8 cellular contexts compared by ENCODE assay signal in genomic region chr10:49518982-49519578, GRCh38. TPM values are rescaled to one million over a fixed set of nuclear protein-coding genes. Genes with fewer than 3 reads are reported as not detected.
A peak's percentile ranks its signal among the peaks of the same experiment; 100 is the strongest.
DNase-seq lines count a peak whose midpoint lies in the region; ATAC-seq and TF ChIP-seq lines count a peak whose summit lies in the region.

No MANE protein-coding gene starts in this region.

- no CpG with 5 or more reads among the region's 3 CpGs for WGBS in IMR-90 (ENCODE audit: extremely low coverage in 2 of 2, insufficient read length in 1 of 2), 2 experiments
- 66% methylated on average over 3 of the region's 3 CpGs for WGBS in esophagus muscularis mucosa

- H3K36me3 ChIP-seq in A673 (ENCODE audit: insufficient read depth, low read length, poor library complexity, severe bottlenecking) (no peaks in the 10 kb centered on the region), IMR-90 (ENCODE audit: control insufficient read depth, insufficient read depth, low read length) (peaks cover 10% of the 10 kb centered on the region), esophagus muscularis mucosa (peaks cover 23 to 71% (median 30%) of the 10 kb centered on the region in 4 donors)

- H4K5ac ChIP-seq in IMR-90 (ENCODE audit: low read depth, low read length): no peak overlapping the region

- TF ChIP-seq EP300 in esophagus muscularis mucosa (IDR thresholded peaks at IDR 0.05): no peak

- no peak overlapping the region for H3K4me2 ChIP-seq in IMR-90 (ENCODE audit: low read depth, low read length)

- H4K20me1 ChIP-seq in IMR-90 (ENCODE audit: insufficient read depth, low read length): no peaks in the 10 kb centered on the region

- no peak overlapping the region for H4K8ac ChIP-seq in IMR-90 (ENCODE audit: low read depth in 2 of 2, low read length in 2 of 2)

- H4K91ac ChIP-seq in IMR-90 (ENCODE audit: insufficient read depth, low read depth, low read length): no peak overlapping the region

- TF ChIP-seq CTCF in A673 (conservative IDR thresholded peaks at IDR 0.05; ENCODE audit: low read depth, low read length) (peak; percentile 74), IMR-90 (conservative IDR thresholded peaks at IDR 0.05; ENCODE audit: low read depth, low read length) (peak; percentile 78), esophagus muscularis mucosa (IDR thresholded peaks at IDR 0.05) (peak; percentile 50 to 63 (median 51)), natural killer cell (IDR thresholded peaks at IDR 0.05) (peak; percentile 77)

- H3K9ac ChIP-seq in IMR-90 (ENCODE audit: low read depth, low read length): no peak overlapping the region

- H3K27ac Mint-ChIP-seq in T-helper 17 cell (no peak overlapping the region), natural killer cell (no peak overlapping the region)

- POLR2A ChIA-PET in A673 (lab: Charles Lee; ENCODE audit: low non-redundant PET) (no interaction called here), IMR-90 (lab: Charles Lee; ENCODE audit: unreplicated experiment) (interaction anchor here (0.5 kb wide), 1 partner anchor 106 kb away, joined by 5 read pairs; no protein-coding TSS in a partner anchor)

- H3K9me3 Mint-ChIP-seq in natural killer cell: no peaks in the 10 kb centered on the region

- H3K4me1 Mint-ChIP-seq in T-helper 17 cell: peaks cover 6% of the 10 kb centered on the region
- H3K4me1 Mint-ChIP-seq in natural killer cell: peaks cover 9% of the 10 kb centered on the region in 2 donors

- peak; percentile 78 for TF ChIP-seq RAD21 in IMR-90 (IDR thresholded peaks at IDR 0.05; ENCODE audit: low read length)

- H2BK120ac ChIP-seq in IMR-90 (ENCODE audit: low read depth, low read length): no peak overlapping the region

- TF ChIP-seq POLR2A in IMR-90 (IDR thresholded peaks at IDR 0.05; ENCODE audit: low read depth, low read length) (no peak), esophagus muscularis mucosa (IDR thresholded peaks at IDR 0.05; ENCODE audit: low read depth) (no peak)

- H3K4me3 ChIP-seq in A673 (ENCODE audit: low read depth, low read length, poor library complexity, severe bottlenecking) (no peak overlapping the region), IMR-90 (ENCODE audit: insufficient read depth, low read depth, low read length) (no peak overlapping the region), esophagus muscularis mucosa (no peak overlapping the region)

- H2AK9ac ChIP-seq in IMR-90 (replicated peaks; ENCODE audit: low read depth, low read length, poor library complexity): no peak overlapping the region

- H3K9me3 ChIP-seq in A673 (ENCODE audit: low read depth, low read length, poor library complexity, severe bottlenecking) (no peaks in the 10 kb centered on the region), IMR-90 (ENCODE audit: control insufficient read depth, insufficient read depth, low read length) (no peaks in the 10 kb centered on the region), T-helper 17 cell (ENCODE audit: control insufficient read depth, low read length, poor library complexity, severe bottlenecking) (no peaks in the 10 kb centered on the region), esophagus muscularis mucosa (no peaks in the 10 kb centered on the region)

- H3K56ac ChIP-seq in IMR-90 (ENCODE audit: extremely low read depth, insufficient read depth, low read length): no peak overlapping the region

- no peaks in the 10 kb centered on the region for H3K9me1 ChIP-seq in IMR-90 (ENCODE audit: insufficient read depth, low read length)

- H2BK20ac ChIP-seq in IMR-90 (ENCODE audit: low read depth, low read length): no peak overlapping the region

- H3K36me3 Mint-ChIP-seq in T-helper 17 cell (ENCODE audit: low read depth) (peaks cover 5% of the 10 kb centered on the region), natural killer cell (peaks cover 14% of the 10 kb centered on the region)

- dilution Hi-C loops in IMR-90 (cut with HindIII; ENCODE audit: low sequenced_read_pairs, unreplicated experiment): no loop called here

- in situ Hi-C loops in IMR-90 (cut with MboI; ENCODE audit: low sequenced_read_pairs): loop anchor here (5.0 to 25.0 kb wide), 3 partner anchors 107 to 957 kb away; no protein-coding TSS in a partner anchor

- ATAC-seq in IMR-90 (ENCODE audit: low read depth) (peak; percentile 93), T-helper 17 cell (peak; percentile 76), natural killer cell (peak; percentile 79 to 84 (median 82)), HG03565 (IDR thresholded peaks at IDR 0.05; ENCODE audit: unreplicated experiment) (no peak), HG03457 (IDR thresholded peaks at IDR 0.05; ENCODE audit: unreplicated experiment) (no peak)

- H3K14ac ChIP-seq in IMR-90 (replicated peaks; ENCODE audit: low read depth, low read length): no peak overlapping the region

- CTCF ChIA-PET in A673 (lab: Charles Lee) (interaction anchor here (0.6 to 1.9 kb wide), 3 partner anchors 33 to 861 kb away, joined by 4 to 23 read pairs (median 5); no protein-coding TSS in a partner anchor), IMR-90 (lab: Yijun Ruan, JAX) (interaction anchor here (0.6 to 1.8 kb wide), 6 partner anchors 11 to 862 kb away, joined by 3 to 11 read pairs (median 4); no protein-coding TSS in a partner anchor)

- H2AK5ac ChIP-seq in IMR-90 (ENCODE audit: low read depth, low read length): no peak overlapping the region

- no peak overlapping the region for H2BK5ac ChIP-seq in IMR-90 (ENCODE audit: low read depth, low read length, poor library complexity, severe bottlenecking)

- DNase-seq in A673 (ENCODE audit: low spot score) (peak; percentile 67), Daoy (ENCODE audit: low read depth) (peak; percentile 31), IMR-90 (peak; percentile 54), T-helper 17 cell (no peak), esophagus muscularis mucosa (ENCODE audit: extremely low spot score) (no peak), natural killer cell (no peak)

- H3K18ac ChIP-seq in IMR-90 (ENCODE audit: low read depth, low read length): no peak overlapping the region

- no peak overlapping the region for H2BK15ac ChIP-seq in IMR-90 (ENCODE audit: low read depth, low read length)

- H3K27me3 Mint-ChIP-seq in T-helper 17 cell: no peaks in the 10 kb centered on the region
- no peaks in the 10 kb centered on the region for H3K27me3 Mint-ChIP-seq in natural killer cell (ENCODE audit: low read depth in 2 of 2)

- no peaks in the 10 kb centered on the region; a peak in 2 of 4 replicates for H3K79me1 ChIP-seq in IMR-90 (ENCODE audit: low read depth in 1 of 2, low read length in 2 of 2)

- H3K4ac ChIP-seq in IMR-90 (ENCODE audit: low read depth, low read length): no peak overlapping the region

- H3K27me3 ChIP-seq in A673 (replicated peaks; ENCODE audit: insufficient read depth, low read depth, low read length, poor library complexity) (no peaks in the 10 kb centered on the region), IMR-90 (ENCODE audit: control insufficient read depth, insufficient read depth, low read length) (no peaks in the 10 kb centered on the region), esophagus muscularis mucosa (no peaks in the 10 kb centered on the region)

- H3K4me1 ChIP-seq in A673 (ENCODE audit: insufficient read depth, low read length, poor library complexity, severe bottlenecking) (no peaks in the 10 kb centered on the region), IMR-90 (ENCODE audit: control insufficient read depth, insufficient read depth, low read length) (no peaks in the 10 kb centered on the region), esophagus muscularis mucosa (peaks cover 0 to 4% (median 0%) of the 10 kb centered on the region in 4 donors)

- no peak overlapping the region for H2AFZ ChIP-seq in IMR-90 (replicated peaks; ENCODE audit: low read length, poor library complexity)

- no peak overlapping the region for H3K27ac ChIP-seq in A673 (ENCODE audit: low read depth, low read length, poor library complexity, severe bottlenecking)
- H3K27ac ChIP-seq in IMR-90 (ENCODE audit: insufficient read depth, low read length): no peak overlapping the region
- no peak overlapping the region for H3K27ac ChIP-seq in esophagus muscularis mucosa (replicated peaks in 1 of 4)

- H3K23ac ChIP-seq in IMR-90 (ENCODE audit: low read depth, low read length): no peak overlapping the region

- no TSS peak for BruUV-seq in A673 (replicated peaks; lab: Mats Ljungman, UMichigan)
- BruUV-seq in IMR-90 (replicated peaks; lab: Mats Ljungman, UMichigan): no TSS peak

- intact Hi-C loops in A673 (cut with micrococcal nuclease; ENCODE audit: unreplicated experiment): loop anchor here (1.0 to 5.0 kb wide), 2 partner anchors 537 to 861 kb away; no protein-coding TSS in a partner anchor
- intact Hi-C loops in IMR-90 (cut with micrococcal nuclease): loop anchor here (1.0 to 10.0 kb wide), 4 partner anchors 112 to 964 kb away; no protein-coding TSS in a partner anchor
- intact Hi-C loops in esophagus muscularis mucosa (cut with DNase I): loop anchor here (5.0 to 10.0 kb wide), 3 partner anchors 112 to 864 kb away; no protein-coding TSS in a partner anchor
- intact Hi-C loops in natural killer cell (cut with micrococcal nuclease): loop anchor here (1.0 to 2.0 kb wide), 2 partner anchors 112 to 860 kb away; no protein-coding TSS in a partner anchor

- H3K4me3 Mint-ChIP-seq in T-helper 17 cell (no peak overlapping the region), natural killer cell (no peak overlapping the region)

TF ChIP-seq in IMR-90, 13 proteins besides CTCF, POLR2A, EP300 and RAD21:
- TF ChIP-seq CHD1 (IDR thresholded peaks at IDR 0.05; ENCODE audit: low read depth, low read length) (no peak), SMC3 (IDR thresholded peaks at IDR 0.05; ENCODE audit: low read depth, low read length) (peak; percentile 67), CEBPB (IDR thresholded peaks at IDR 0.05; ENCODE audit: low read depth, low read length) (no peak), MAZ (IDR thresholded peaks at IDR 0.05; ENCODE audit: borderline replicate concordance, low read depth, low read length) (peak; percentile 37; the same call in 1 of the 2 replicates)

RNA-seq across cellular contexts. Expression of gene ERCC6, which starts 19.8 kb away (rescaled TPM):
- 11.0 and 11.4 TPM in 2 replicates for total RNA-seq in A673 (2021)
- total RNA-seq in Daoy (2014; rRNA removed; shearing (Covaris generic)): 5.4 and 14.3 TPM in 2 replicates
- total RNA-seq in IMR-90 (2012; rRNA removed): 14.9 and 18.1 TPM in 2 replicates
- 7.2 and 7.3 TPM in 2 replicates for polyA plus RNA-seq in IMR-90 (2012; rRNA removed)
- 2.3 and 4.7 TPM in 2 replicates for polyA plus RNA-seq in IMR-90 (2012; cell fraction: cytosol; rRNA removed)
- polyA plus RNA-seq in IMR-90 (2012; cell fraction: nucleus; rRNA removed; ENCODE audit: low replicate concordance): 7.2 and 11.8 TPM in 2 replicates
- 10 to 100 TPM; 29.2 to 38.5 TPM for total RNA-seq in T-helper 17 cell
- total RNA-seq in esophagus muscularis mucosa: 10 to 100 TPM in 1 of 4 donors, 1 to 10 TPM in 3; 7.0 to 11.7 (median 9.2) TPM
- total RNA-seq in natural killer cell: 10 to 100 TPM; 36.4 to 54.6 (median 52.6) TPM

Comparison
In these comparisons a context has a peak if more than half of its experiments do, and no peak if none do; other contexts are left out.
1. DNase-seq: peak in A673 (single experiment), Daoy (single experiment) and IMR-90 (single experiment); none in T-helper 17 cell (0 of 3), esophagus muscularis mucosa (single experiment) and natural killer cell (single experiment).
2. ATAC-seq: peak in IMR-90 (single experiment), T-helper 17 cell (single experiment) and natural killer cell (3 of 3); none in HG03565 (single experiment) and HG03457 (single experiment).
3. Peak in every context shown above with its lines, with median percentiles within 50 percentile points of each other: CTCF ChIP-seq.